In the genomic region with DNA sequence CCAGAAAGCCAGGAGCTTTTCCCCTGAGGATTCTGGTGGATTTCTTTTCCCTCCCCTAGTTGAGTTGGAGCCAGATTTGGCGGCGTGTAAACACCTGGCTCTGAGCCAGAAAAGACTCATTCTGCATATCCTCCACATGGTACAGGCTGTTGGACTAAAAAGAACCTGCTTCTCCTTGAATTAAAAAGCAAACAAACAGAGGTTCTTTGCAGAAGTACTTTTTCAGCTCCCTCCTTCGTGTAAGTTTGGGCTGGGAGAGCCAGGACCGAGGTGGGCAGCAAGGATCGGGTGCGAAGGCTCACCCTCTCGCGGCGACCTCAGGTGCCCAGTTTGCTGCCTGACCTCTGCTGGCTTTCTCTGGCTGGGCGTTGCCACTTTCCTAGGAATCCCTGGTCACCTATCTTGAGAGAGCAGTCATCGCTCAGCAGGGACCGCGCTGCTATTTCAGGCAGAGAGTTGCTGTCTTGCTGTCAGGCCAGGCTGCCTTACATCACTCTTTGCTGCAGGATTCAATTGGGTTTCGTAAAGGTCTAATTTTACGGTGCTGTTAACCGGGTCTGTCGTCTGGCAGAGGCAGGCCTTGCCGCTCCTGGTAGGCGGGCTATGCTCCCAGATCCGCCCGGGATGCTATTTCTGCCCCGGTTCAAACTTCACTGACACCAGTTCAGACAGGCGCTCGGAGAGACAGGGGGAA, we compare ENCODE assay signal across 1 cellular context.
TF ChIP-seq lines count a peak whose summit lies in the region.

No MANE protein-coding gene starts in this region.

TF ChIP-seq in K562, 482 proteins besides CTCF, POLR2A, EP300 and RAD21 (continued from another document and continues in another):
- TF ChIP-seq, protein P1, sequence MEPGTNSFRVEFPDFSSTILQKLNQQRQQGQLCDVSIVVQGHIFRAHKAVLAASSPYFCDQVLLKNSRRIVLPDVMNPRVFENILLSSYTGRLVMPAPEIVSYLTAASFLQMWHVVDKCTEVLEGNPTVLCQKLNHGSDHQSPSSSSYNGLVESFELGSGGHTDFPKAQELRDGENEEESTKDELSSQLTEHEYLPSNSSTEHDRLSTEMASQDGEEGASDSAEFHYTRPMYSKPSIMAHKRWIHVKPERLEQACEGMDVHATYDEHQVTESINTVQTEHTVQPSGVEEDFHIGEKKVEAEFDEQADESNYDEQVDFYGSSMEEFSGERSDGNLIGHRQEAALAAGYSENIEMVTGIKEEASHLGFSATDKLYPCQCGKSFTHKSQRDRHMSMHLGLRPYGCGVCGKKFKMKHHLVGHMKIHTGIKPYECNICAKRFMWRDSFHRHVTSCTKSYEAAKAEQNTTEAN (CRISPR knock-in tag; IDR thresholded peaks at IDR 0.05), result no peak
- peak; percentile 47; the same call in 1 of the 2 replicates for TF ChIP-seq TAL1 (IDR thresholded peaks at IDR 0.05)
- peak; percentile 76; the same call in 1 of the 2 replicates for TF ChIP-seq NR1H2 (CRISPR knock-in tag; IDR thresholded peaks at IDR 0.05)
- TF ChIP-seq KLF1 (tag; IDR thresholded peaks at IDR 0.05), result 0 out of 2 replicates have a peak, but pooled peaks have one; percentile 65
- TF ChIP-seq HES1 (IDR thresholded peaks at IDR 0.05; ENCODE audit: low read depth), result no peak
- no peak for TF ChIP-seq RUNX1 (IDR thresholded peaks at IDR 0.05; ENCODE audit: low read depth)
- TF ChIP-seq NCOR1 (IDR thresholded peaks at IDR 0.05), result no peak
- no peak for TF ChIP-seq CSDE1 (IDR thresholded peaks at IDR 0.05)
- TF ChIP-seq ZBTB33 (CRISPR knock-in tag; IDR thresholded peaks at IDR 0.05), result no peak
- TF ChIP-seq NONO (IDR thresholded peaks at IDR 0.05; ENCODE audit: low read depth in 2 of 2, low read length in 1 of 2), result no peak
- TF ChIP-seq MCM2 (IDR thresholded peaks at IDR 0.05; ENCODE audit: low read depth), result no peak
- TF ChIP-seq BHLHE40 (IDR thresholded peaks at IDR 0.05; ENCODE audit: low read length), result no peak
- no peak for TF ChIP-seq ARID3B (CRISPR knock-in tag; IDR thresholded peaks at IDR 0.05; ENCODE audit: borderline replicate concordance)
- TF ChIP-seq NFIC (IDR thresholded peaks at IDR 0.05), result peak; percentile 96
- TF ChIP-seq, protein P2, sequence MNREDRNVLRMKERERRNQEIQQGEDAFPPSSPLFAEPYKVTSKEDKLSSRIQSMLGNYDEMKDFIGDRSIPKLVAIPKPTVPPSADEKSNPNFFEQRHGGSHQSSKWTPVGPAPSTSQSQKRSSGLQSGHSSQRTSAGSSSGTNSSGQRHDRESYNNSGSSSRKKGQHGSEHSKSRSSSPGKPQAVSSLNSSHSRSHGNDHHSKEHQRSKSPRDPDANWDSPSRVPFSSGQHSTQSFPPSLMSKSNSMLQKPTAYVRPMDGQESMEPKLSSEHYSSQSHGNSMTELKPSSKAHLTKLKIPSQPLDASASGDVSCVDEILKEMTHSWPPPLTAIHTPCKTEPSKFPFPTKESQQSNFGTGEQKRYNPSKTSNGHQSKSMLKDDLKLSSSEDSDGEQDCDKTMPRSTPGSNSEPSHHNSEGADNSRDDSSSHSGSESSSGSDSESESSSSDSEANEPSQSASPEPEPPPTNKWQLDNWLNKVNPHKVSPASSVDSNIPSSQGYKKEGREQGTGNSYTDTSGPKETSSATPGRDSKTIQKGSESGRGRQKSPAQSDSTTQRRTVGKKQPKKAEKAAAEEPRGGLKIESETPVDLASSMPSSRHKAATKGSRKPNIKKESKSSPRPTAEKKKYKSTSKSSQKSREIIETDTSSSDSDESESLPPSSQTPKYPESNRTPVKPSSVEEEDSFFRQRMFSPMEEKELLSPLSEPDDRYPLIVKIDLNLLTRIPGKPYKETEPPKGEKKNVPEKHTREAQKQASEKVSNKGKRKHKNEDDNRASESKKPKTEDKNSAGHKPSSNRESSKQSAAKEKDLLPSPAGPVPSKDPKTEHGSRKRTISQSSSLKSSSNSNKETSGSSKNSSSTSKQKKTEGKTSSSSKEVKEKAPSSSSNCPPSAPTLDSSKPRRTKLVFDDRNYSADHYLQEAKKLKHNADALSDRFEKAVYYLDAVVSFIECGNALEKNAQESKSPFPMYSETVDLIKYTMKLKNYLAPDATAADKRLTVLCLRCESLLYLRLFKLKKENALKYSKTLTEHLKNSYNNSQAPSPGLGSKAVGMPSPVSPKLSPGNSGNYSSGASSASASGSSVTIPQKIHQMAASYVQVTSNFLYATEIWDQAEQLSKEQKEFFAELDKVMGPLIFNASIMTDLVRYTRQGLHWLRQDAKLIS (CRISPR knock-in tag; IDR thresholded peaks at IDR 0.05), result no peak
- TF ChIP-seq RHOXF2B (CRISPR knock-in tag; conservative IDR thresholded peaks at IDR 0.05), result no peak
- TF ChIP-seq ZC3H8 (IDR thresholded peaks at IDR 0.05), result no peak
- TF ChIP-seq RB1 (IDR thresholded peaks at IDR 0.05; ENCODE audit: low read depth), result no peak
- TF ChIP-seq ZBTB1 (CRISPR knock-in tag; IDR thresholded peaks at IDR 0.05; ENCODE audit: borderline replicate concordance, low read depth), result no peak
- 0 out of 2 replicates have a peak, but pooled peaks have one; percentile 42 for TF ChIP-seq MEF2D (tag; conservative IDR thresholded peaks at IDR 0.05; ENCODE audit: low read depth)
- no peak for TF ChIP-seq HDAC1 (IDR thresholded peaks at IDR 0.05)
- no peak for TF ChIP-seq CREB3L1 (IDR thresholded peaks at IDR 0.05; ENCODE audit: borderline replicate concordance, low read depth)
- TF ChIP-seq CTBP1 (IDR thresholded peaks at IDR 0.05; ENCODE audit: borderline replicate concordance), result peak; percentile 78
- TF ChIP-seq SMAD3 (CRISPR knock-in tag; conservative IDR thresholded peaks at IDR 0.05), result no peak
- no peak for TF ChIP-seq TBL1XR1 (IDR thresholded peaks at IDR 0.05; ENCODE audit: low read length in 2 of 2)
- TF ChIP-seq, protein P3, sequence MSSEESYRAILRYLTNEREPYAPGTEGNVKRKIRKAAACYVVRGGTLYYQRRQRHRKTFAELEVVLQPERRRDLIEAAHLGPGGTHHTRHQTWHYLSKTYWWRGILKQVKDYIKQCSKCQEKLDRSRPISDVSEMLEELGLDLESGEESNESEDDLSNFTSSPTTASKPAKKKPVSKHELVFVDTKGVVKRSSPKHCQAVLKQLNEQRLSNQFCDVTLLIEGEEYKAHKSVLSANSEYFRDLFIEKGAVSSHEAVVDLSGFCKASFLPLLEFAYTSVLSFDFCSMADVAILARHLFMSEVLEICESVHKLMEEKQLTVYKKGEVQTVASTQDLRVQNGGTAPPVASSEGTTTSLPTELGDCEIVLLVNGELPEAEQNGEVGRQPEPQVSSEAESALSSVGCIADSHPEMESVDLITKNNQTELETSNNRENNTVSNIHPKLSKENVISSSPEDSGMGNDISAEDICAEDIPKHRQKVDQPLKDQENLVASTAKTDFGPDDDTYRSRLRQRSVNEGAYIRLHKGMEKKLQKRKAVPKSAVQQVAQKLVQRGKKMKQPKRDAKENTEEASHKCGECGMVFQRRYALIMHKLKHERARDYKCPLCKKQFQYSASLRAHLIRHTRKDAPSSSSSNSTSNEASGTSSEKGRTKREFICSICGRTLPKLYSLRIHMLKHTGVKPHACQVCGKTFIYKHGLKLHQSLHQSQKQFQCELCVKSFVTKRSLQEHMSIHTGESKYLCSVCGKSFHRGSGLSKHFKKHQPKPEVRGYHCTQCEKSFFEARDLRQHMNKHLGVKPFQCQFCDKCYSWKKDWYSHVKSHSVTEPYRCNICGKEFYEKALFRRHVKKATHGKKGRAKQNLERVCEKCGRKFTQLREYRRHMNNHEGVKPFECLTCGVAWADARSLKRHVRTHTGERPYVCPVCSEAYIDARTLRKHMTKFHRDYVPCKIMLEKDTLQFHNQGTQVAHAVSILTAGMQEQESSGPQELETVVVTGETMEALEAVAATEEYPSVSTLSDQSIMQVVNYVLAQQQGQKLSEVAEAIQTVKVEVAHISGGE (CRISPR knock-in tag; IDR thresholded peaks at IDR 0.05), result no peak
- no peak for TF ChIP-seq SOX6 (IDR thresholded peaks at IDR 0.05)
- no peak for TF ChIP-seq XRCC4 (IDR thresholded peaks at IDR 0.05; ENCODE audit: extremely low read depth, insufficient read depth, insufficient read length)
- TF ChIP-seq TBP (optimal IDR thresholded peaks at IDR 0.05; ENCODE audit: low read depth, low read length), result no peak
- TF ChIP-seq GATAD2A (IDR thresholded peaks at IDR 0.05), result no peak
- no peak for TF ChIP-seq HEY1 (CRISPR knock-in tag; IDR thresholded peaks at IDR 0.05; ENCODE audit: borderline replicate concordance)
- TF ChIP-seq MECOM (CRISPR knock-in tag; IDR thresholded peaks at IDR 0.05), result no peak
- peak in 1 of 2 experiments; percentile 80; a peak in 2 of 4 replicates for TF ChIP-seq RCOR1 (IDR thresholded peaks at IDR 0.05; ENCODE audit: borderline replicate concordance in 1 of 2, low read depth in 2 of 2, low read length in 2 of 2)
- TF ChIP-seq, protein P4, sequence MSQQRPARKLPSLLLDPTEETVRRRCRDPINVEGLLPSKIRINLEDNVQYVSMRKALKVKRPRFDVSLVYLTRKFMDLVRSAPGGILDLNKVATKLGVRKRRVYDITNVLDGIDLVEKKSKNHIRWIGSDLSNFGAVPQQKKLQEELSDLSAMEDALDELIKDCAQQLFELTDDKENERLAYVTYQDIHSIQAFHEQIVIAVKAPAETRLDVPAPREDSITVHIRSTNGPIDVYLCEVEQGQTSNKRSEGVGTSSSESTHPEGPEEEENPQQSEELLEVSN (IDR thresholded peaks at IDR 0.05; ENCODE audit: borderline replicate concordance in 1 of 2, extremely low read depth in 1 of 2, insufficient read depth in 1 of 2, insufficient read length in 1 of 2, low read depth in 1 of 2, low read length in 1 of 2, poor library complexity in 1 of 2, severe bottlenecking in 1 of 2), result no peak
- TF ChIP-seq ZNF232 (CRISPR knock-in tag; IDR thresholded peaks at IDR 0.05), result no peak
- TF ChIP-seq MYC (IDR thresholded peaks at IDR 0.05; ENCODE audit: low read depth, low read length), result peak; percentile 21
- TF ChIP-seq MYC (CRISPR knock-in tag; IDR thresholded peaks at IDR 0.05; ENCODE audit: borderline replicate concordance, low read depth), result no peak
- TF ChIP-seq, protein P5, sequence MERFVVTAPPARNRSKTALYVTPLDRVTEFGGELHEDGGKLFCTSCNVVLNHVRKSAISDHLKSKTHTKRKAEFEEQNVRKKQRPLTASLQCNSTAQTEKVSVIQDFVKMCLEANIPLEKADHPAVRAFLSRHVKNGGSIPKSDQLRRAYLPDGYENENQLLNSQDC (CRISPR knock-in tag; IDR thresholded peaks at IDR 0.05), result no peak
- no peak for TF ChIP-seq NELFE (IDR thresholded peaks at IDR 0.05; ENCODE audit: insufficient read depth, insufficient read length)
- TF ChIP-seq CBFA2T2 (conservative IDR thresholded peaks at IDR 0.05), result no peak
- TF ChIP-seq RBM15 (IDR thresholded peaks at IDR 0.05; ENCODE audit: insufficient read depth, low read length), result no peak
